In the genomic region with DNA sequence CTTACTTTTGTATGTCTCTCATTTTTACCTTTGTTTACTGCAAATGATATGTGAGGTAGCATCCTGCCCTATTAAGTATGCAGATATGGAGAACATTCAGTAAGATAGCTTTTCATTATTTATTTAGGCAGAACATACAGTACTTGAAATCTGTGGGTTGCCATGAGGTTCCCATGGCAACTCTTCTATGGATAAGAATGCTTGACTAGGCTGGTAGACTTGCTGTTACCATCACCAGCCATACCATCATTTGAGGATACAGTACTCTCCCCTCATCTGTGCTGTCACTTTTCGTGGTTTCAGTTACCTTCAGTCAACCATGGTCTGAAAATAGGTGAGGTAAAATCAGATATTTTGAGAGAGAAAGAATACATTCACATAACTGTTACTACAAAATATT, we compare ENCODE assay signal across 12 cellular contexts. TPM values are rescaled to one million over a fixed set of nuclear protein-coding genes. Genes with fewer than 3 reads are reported as not detected.
DNase-seq lines count a peak whose midpoint lies in the region; ATAC-seq and TF ChIP-seq lines count a peak whose summit lies in the region.
"Had no signal": no experiment of that assay in that cellular context is flagged by ENCODE, and none has a peak within 500 bp of the region (broad histone marks: within the 10 kb centered on the region; RNA-seq: fewer than 3 reads in every experiment).

No MANE protein-coding gene starts in this region.

- H3K4me2 ChIP-seq in GM23338 = no peak overlapping the region

- H3K27ac ChIP-seq in GM23338 (ENCODE audit: low read depth) = no peak overlapping the region
- H3K27ac ChIP-seq: ovary, upper lobe of left lung had no signal

- H3K9me2 ChIP-seq in GM23338 (ENCODE audit: insufficient read depth) = no peaks in the 10 kb centered on the region

- no peaks in the 10 kb centered on the region for H3K9me3 Mint-ChIP-seq in T-helper 1 cell treated with Interleukin-12 subunit alpha and Interleukin-12 subunit beta and Interleukin-4 antibody, amounts not matched to agents 30 μg/mL and 1 μg/mL, for 36 hours
- H3K9me3 Mint-ChIP-seq in GM23338 = no peaks in the 10 kb centered on the region

- H3K4me3 ChIP-seq in GM23338 = no peak overlapping the region
- H3K4me3 ChIP-seq: ovary, upper lobe of left lung had no signal

- H3K4me1 ChIP-seq in GM23338 (ENCODE audit: insufficient read depth) = no peaks in the 10 kb centered on the region
- H3K4me1 ChIP-seq: upper lobe of left lung had no signal

- H3K4me1 Mint-ChIP-seq in T-helper 1 cell treated with Interleukin-12 subunit alpha and Interleukin-12 subunit beta and Interleukin-4 antibody, amounts not matched to agents 30 μg/mL and 1 μg/mL, for 36 hours (ENCODE audit: low read depth) = peaks cover 16% of the 10 kb centered on the region
- H3K4me1 Mint-ChIP-seq in GM23338 = peaks cover 4% of the 10 kb centered on the region; the same call in 1 of the 3 replicates

- no peaks in the 10 kb centered on the region for H3K36me3 Mint-ChIP-seq in T-helper 1 cell treated with Interleukin-12 subunit alpha and Interleukin-12 subunit beta and Interleukin-4 antibody, amounts not matched to agents 30 μg/mL and 1 μg/mL, for 36 hours (ENCODE audit: low read depth)
- H3K36me3 Mint-ChIP-seq in GM23338 (ENCODE audit: low read depth) = no peaks in the 10 kb centered on the region

- ATAC-seq in GM23338 (no peak), HG03354 (IDR thresholded peaks at IDR 0.05; ENCODE audit: poor library complexity, severe bottlenecking, unreplicated experiment) (peak; percentile 80)
- ATAC-seq: left cardiac atrium had no signal

- DNase-seq in T-helper 1 cell = no peak
- DNase-seq in GM23338 (ENCODE audit: low spot score) = peak; percentile 2
- DNase-seq in putamen (ENCODE audit: low spot score) = peak; percentile 23
- no peak for DNase-seq in SKM-1 (lab: John Stamatoyannopoulos, UW; ENCODE audit: unreplicated experiment)
- no peak for DNase-seq in SK-N-DZ (ENCODE audit: low spot score)
- DNase-seq in NOMO-1 (lab: John Stamatoyannopoulos, UW; ENCODE audit: unreplicated experiment in 2 of 2) = no peak
- DNase-seq: central memory CD4-positive, alpha-beta T cell; left cardiac atrium; ovary; upper lobe of left lung had no signal

- H3K4me3 Mint-ChIP-seq in T-helper 1 cell treated with Interleukin-12 subunit alpha and Interleukin-12 subunit beta and Interleukin-4 antibody, amounts not matched to agents 30 μg/mL and 1 μg/mL, for 36 hours = no peak overlapping the region
- H3K4me3 Mint-ChIP-seq in GM23338 = no peak overlapping the region

- no peaks in the 10 kb centered on the region for H3K36me3 ChIP-seq in GM23338 (ENCODE audit: insufficient read depth)
- H3K36me3 ChIP-seq: ovary, upper lobe of left lung had no signal

- no peaks in the 10 kb centered on the region for H4K20me1 ChIP-seq in GM23338 (replicated peaks; ENCODE audit: insufficient read depth)

- H3K27me3 Mint-ChIP-seq in T-helper 1 cell treated with Interleukin-12 subunit alpha and Interleukin-12 subunit beta and Interleukin-4 antibody, amounts not matched to agents 30 μg/mL and 1 μg/mL, for 36 hours (ENCODE audit: low read depth) = no peaks in the 10 kb centered on the region
- peaks cover 3% of the 10 kb centered on the region for H3K27me3 Mint-ChIP-seq in GM23338 (ENCODE audit: insufficient read depth, low read depth, poor library complexity)

- peak overlapping the region; percentile 49 for H3K27ac Mint-ChIP-seq in T-helper 1 cell treated with Interleukin-12 subunit alpha and Interleukin-12 subunit beta and Interleukin-4 antibody, amounts not matched to agents 30 μg/mL and 1 μg/mL, for 36 hours
- H3K27ac Mint-ChIP-seq in GM23338 = no peak overlapping the region

- no peak for TF ChIP-seq CTCF in GM23338 (conservative IDR thresholded peaks at IDR 0.05; ENCODE audit: low read depth in 2 of 2)

- H2AFZ ChIP-seq in GM23338 = no peak overlapping the region

- no peaks in the 10 kb centered on the region for H3K79me2 ChIP-seq in GM23338 (replicated peaks; ENCODE audit: insufficient read depth)

- no peaks in the 10 kb centered on the region for H3K27me3 ChIP-seq in GM23338 (ENCODE audit: insufficient read depth)
- H3K27me3 ChIP-seq: ovary, upper lobe of left lung had no signal

- no peaks in the 10 kb centered on the region for H3F3A ChIP-seq in GM23338 (replicated peaks; ENCODE audit: low read depth)

TF ChIP-seq in GM23338, 12 proteins besides CTCF, POLR2A, EP300 and RAD21:
- TF ChIP-seq EZH2 (IDR thresholded peaks at IDR 0.05; ENCODE audit: low read depth, unreplicated experiment) (no peak), JUNB (IDR thresholded peaks at IDR 0.05; ENCODE audit: unreplicated experiment) (no peak), EZH2phosphoT487 (IDR thresholded peaks at IDR 0.05; ENCODE audit: unreplicated experiment) (no peak), ZNF331 (CRISPR knock-in tag; IDR thresholded peaks at IDR 0.05; ENCODE audit: low read depth) (no peak), NANOG (IDR thresholded peaks at IDR 0.05; ENCODE audit: borderline replicate concordance) (no peak), CREB1 (CRISPR knock-in tag; IDR thresholded peaks at IDR 0.05; ENCODE audit: low read depth) (no peak), ZNF114 (CRISPR knock-in tag; IDR thresholded peaks at IDR 0.05) (no peak), POLR2AphosphoS5 (IDR thresholded peaks at IDR 0.05; ENCODE audit: low read depth) (no peak)
- TF ChIP-seq, protein P1, sequence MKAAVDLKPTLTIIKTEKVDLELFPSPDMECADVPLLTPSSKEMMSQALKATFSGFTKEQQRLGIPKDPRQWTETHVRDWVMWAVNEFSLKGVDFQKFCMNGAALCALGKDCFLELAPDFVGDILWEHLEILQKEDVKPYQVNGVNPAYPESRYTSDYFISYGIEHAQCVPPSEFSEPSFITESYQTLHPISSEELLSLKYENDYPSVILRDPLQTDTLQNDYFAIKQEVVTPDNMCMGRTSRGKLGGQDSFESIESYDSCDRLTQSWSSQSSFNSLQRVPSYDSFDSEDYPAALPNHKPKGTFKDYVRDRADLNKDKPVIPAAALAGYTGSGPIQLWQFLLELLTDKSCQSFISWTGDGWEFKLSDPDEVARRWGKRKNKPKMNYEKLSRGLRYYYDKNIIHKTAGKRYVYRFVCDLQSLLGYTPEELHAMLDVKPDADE (IDR thresholded peaks at IDR 0.05) = no peak

RNA-seq across cellular contexts. Expression of a gene that starts 56.7 kb away (rescaled TPM):
- 44.3 and 51.2 TPM in 2 replicates for total RNA-seq in GM23338 (2014; rRNA removed; shearing (Covaris generic))
- 17.5 and 18.6 TPM in 2 replicates for polyA plus RNA-seq in GM23338 (2016; fragmentation: Nextera tagmentation; extraction: Ambion mirVana)
- 7.9 and 10.8 TPM in 2 replicates for polyA plus RNA-seq in SK-N-DZ (2014; cell fraction: cytosol; rRNA removed)
- polyA plus RNA-seq in SK-N-DZ (2014; cell fraction: nucleus; rRNA removed) = 5.9 and 9.5 TPM in 2 replicates

Comparison
In these comparisons a context has a peak if more than half of its experiments do, and no peak if none do; other contexts are left out.
1. DNase-seq: peak in GM23338 (single experiment) and putamen (single experiment); none in T-helper 1 cell (0 of 5), SKM-1 (single experiment), SK-N-DZ (single experiment) and NOMO-1 (0 of 2).